ENCODE assay signal across 8 cellular contexts in genomic region chr10:60521974-60522405, GRCh38.
DNase-seq lines count a peak whose midpoint lies in the region; ATAC-seq, FAIRE-seq and TF ChIP-seq lines count a peak whose summit lies in the region.

No MANE protein-coding gene starts in this region.

- no peak overlapping the region for H3K4me3 ChIP-seq in neural cell (ENCODE audit: low read length)
- H3K4me3 ChIP-seq in HepG2 (replicated peaks in 1 of 3; ENCODE audit: insufficient read depth in 1 of 3, low read depth in 2 of 3, low read length in 3 of 3) = no peak overlapping the region

- WGBS in HepG2 (ENCODE audit: low lambda C conversion rate) = 39% methylated on average over 2 of the region's 3 CpGs

- H3K27ac ChIP-seq in cingulate gyrus (ENCODE audit: low read depth, low read length) (peak overlapping the region; percentile 77), neural cell (ENCODE audit: low read length) (peak overlapping the region; percentile 55), HepG2 (ENCODE audit: extremely low read length, insufficient read depth, low read length) (no peak overlapping the region)

- CTCF ChIA-PET in HepG2 (lab: Yijun Ruan, JAX; ENCODE audit: low intra/inter-chr PET ratio, low total read pairs) = no interaction called here

- no peak for TF ChIP-seq EP300 in neural cell (conservative IDR thresholded peaks at IDR 0.05; ENCODE audit: poor library complexity, severe bottlenecking)
- no peak for TF ChIP-seq EP300 in HepG2 (IDR thresholded peaks at IDR 0.05; ENCODE audit: low read depth in 2 of 2, low read length in 2 of 2)
- TF ChIP-seq EP300 in HepG2 (CRISPR knock-in tag; IDR thresholded peaks at IDR 0.05; ENCODE audit: borderline replicate concordance) = no peak

- DNase-seq in NCI-H345 (lab: John Stamatoyannopoulos, UW) = peak; percentile 62
- no peak for DNase-seq in NCI-H345 treated with DMSO at 0.1 percent for 48 hours (lab: John Stamatoyannopoulos, UW; ENCODE audit: unreplicated experiment)
- DNase-seq in NCI-H1105 (lab: John Stamatoyannopoulos, UW) = peak; percentile 20
- no peak for DNase-seq in HepG2 (ENCODE audit: low spot score)
- DNase-seq in NCI-H446 treated with DMSO at 0.1 percent for 48 hours (lab: John Stamatoyannopoulos, UW) = no peak
- DNase-seq in NCI-H510A (lab: John Stamatoyannopoulos, UW) = no peak

- POLR2A ChIA-PET in HepG2 (lab: Yijun Ruan, JAX) = no interaction called here

- H3K9me2 ChIP-seq in neural cell (ENCODE audit: insufficient read depth, low read length) = no peaks in the 10 kb centered on the region

- no peaks in the 10 kb centered on the region for H3K27me3 ChIP-seq in neural cell (ENCODE audit: insufficient read depth, low read depth, low read length)
- H3K27me3 ChIP-seq in HepG2 (ENCODE audit: control insufficient read depth in 1 of 2, insufficient read depth in 2 of 2, low read length in 2 of 2) = no peaks in the 10 kb centered on the region

- H3K4me2 ChIP-seq in neural cell (ENCODE audit: low read length) (no peak overlapping the region), HepG2 (ENCODE audit: low read depth, low read length) (no peak overlapping the region)

- no peaks in the 10 kb centered on the region for H3F3A ChIP-seq in neural cell (ENCODE audit: insufficient read depth, low read length, poor library complexity, severe bottlenecking)

- TF ChIP-seq POLR2A in HepG2 (IDR thresholded peaks at IDR 0.05; ENCODE audit: insufficient read depth in 1 of 2, low read depth in 2 of 2, low read length in 2 of 2) = no peak

- no peak for ATAC-seq in HepG2

- TF ChIP-seq RAD21 in neural cell (conservative IDR thresholded peaks at IDR 0.05) (no peak), HepG2 (CRISPR knock-in tag; IDR thresholded peaks at IDR 0.05) (no peak)

- no peak overlapping the region for H2AFZ ChIP-seq in neural cell (ENCODE audit: low read depth, low read length)
- H2AFZ ChIP-seq in HepG2 (ENCODE audit: low read length) = no peak overlapping the region

- H4K20me1 ChIP-seq in neural cell (ENCODE audit: insufficient read depth) (peaks cover 15% of the 10 kb centered on the region), HepG2 (ENCODE audit: insufficient read depth, low read length) (no peaks in the 10 kb centered on the region)

- TF ChIP-seq CTCF in neural cell (IDR thresholded peaks at IDR 0.05; ENCODE audit: poor library complexity, severe bottlenecking) = no peak
- no peak for TF ChIP-seq CTCF in HepG2 (CRISPR knock-in tag; IDR thresholded peaks at IDR 0.05)

- H3K9ac ChIP-seq in neural cell (ENCODE audit: low read length) (no peak overlapping the region), HepG2 (ENCODE audit: insufficient read depth, low read depth, low read length) (no peak overlapping the region)

- no peaks in the 10 kb centered on the region for H3K4me1 ChIP-seq in HepG2 (ENCODE audit: insufficient read depth, low read length)

- H3K36me3 ChIP-seq in neural cell (ENCODE audit: insufficient read depth, low read length) (no peaks in the 10 kb centered on the region), HepG2 (replicated peaks in 1 of 2; ENCODE audit: control insufficient read depth in 1 of 2, insufficient read depth in 2 of 2, low read length in 2 of 2) (no peaks in the 10 kb centered on the region)

- in situ Hi-C loops in HepG2 (cut with HindIII; ENCODE audit: extremely low pct_ligation_motif_present, low pct_unique_long_range_greater_than_20kb) = no loop called here

- BruUV-seq in HepG2 (replicated peaks; lab: Mats Ljungman, UMichigan) = no TSS peak

- H3K79me2 ChIP-seq in neural cell (replicated peaks; ENCODE audit: insufficient read depth, low read length) (peaks cover 42% of the 10 kb centered on the region), HepG2 (ENCODE audit: insufficient read depth, low read length) (no peaks in the 10 kb centered on the region)

- FAIRE-seq in HepG2 (lab: Jason Lieb, UNC) = no peak

- H3K9me3 ChIP-seq in neural cell (ENCODE audit: low read length) (no peaks in the 10 kb centered on the region), HepG2 (ENCODE audit: low read length) (no peaks in the 10 kb centered on the region)

- intact Hi-C loops in HepG2 (cut with micrococcal nuclease; ENCODE audit: unreplicated experiment) = no loop called here

TF ChIP-seq in neural cell, 6 proteins besides CTCF, POLR2A, EP300 and RAD21:
- TF ChIP-seq POLR2AphosphoS5 (IDR thresholded peaks at IDR 0.05) (peak; percentile 59), TAF1 (IDR thresholded peaks at IDR 0.05; ENCODE audit: low read depth) (no peak)

TF ChIP-seq in HepG2, 621 proteins besides CTCF, POLR2A, EP300 and RAD21 (continues in another document):
- no peak for TF ChIP-seq NCOA5 (CRISPR knock-in tag; IDR thresholded peaks at IDR 0.05)
- no peak for TF ChIP-seq ZNF451 (CRISPR knock-in tag; IDR thresholded peaks at IDR 0.05)
- no peak for TF ChIP-seq PHF5A (CRISPR knock-in tag; IDR thresholded peaks at IDR 0.05; ENCODE audit: low read depth, unreplicated experiment)
- no peak for TF ChIP-seq YY1 (IDR thresholded peaks at IDR 0.05; ENCODE audit: insufficient read depth, insufficient replicate concordance, low read depth, low read length)
- no peak for TF ChIP-seq ZNF644 (CRISPR knock-in tag; IDR thresholded peaks at IDR 0.05; ENCODE audit: low read depth)
- TF ChIP-seq NFIC (IDR thresholded peaks at IDR 0.05; ENCODE audit: low read length) = no peak
- TF ChIP-seq NFYB (CRISPR knock-in tag; IDR thresholded peaks at IDR 0.05) = no peak
- no peak for TF ChIP-seq ZFP1 (CRISPR knock-in tag; IDR thresholded peaks at IDR 0.05)
- TF ChIP-seq, protein P1, sequence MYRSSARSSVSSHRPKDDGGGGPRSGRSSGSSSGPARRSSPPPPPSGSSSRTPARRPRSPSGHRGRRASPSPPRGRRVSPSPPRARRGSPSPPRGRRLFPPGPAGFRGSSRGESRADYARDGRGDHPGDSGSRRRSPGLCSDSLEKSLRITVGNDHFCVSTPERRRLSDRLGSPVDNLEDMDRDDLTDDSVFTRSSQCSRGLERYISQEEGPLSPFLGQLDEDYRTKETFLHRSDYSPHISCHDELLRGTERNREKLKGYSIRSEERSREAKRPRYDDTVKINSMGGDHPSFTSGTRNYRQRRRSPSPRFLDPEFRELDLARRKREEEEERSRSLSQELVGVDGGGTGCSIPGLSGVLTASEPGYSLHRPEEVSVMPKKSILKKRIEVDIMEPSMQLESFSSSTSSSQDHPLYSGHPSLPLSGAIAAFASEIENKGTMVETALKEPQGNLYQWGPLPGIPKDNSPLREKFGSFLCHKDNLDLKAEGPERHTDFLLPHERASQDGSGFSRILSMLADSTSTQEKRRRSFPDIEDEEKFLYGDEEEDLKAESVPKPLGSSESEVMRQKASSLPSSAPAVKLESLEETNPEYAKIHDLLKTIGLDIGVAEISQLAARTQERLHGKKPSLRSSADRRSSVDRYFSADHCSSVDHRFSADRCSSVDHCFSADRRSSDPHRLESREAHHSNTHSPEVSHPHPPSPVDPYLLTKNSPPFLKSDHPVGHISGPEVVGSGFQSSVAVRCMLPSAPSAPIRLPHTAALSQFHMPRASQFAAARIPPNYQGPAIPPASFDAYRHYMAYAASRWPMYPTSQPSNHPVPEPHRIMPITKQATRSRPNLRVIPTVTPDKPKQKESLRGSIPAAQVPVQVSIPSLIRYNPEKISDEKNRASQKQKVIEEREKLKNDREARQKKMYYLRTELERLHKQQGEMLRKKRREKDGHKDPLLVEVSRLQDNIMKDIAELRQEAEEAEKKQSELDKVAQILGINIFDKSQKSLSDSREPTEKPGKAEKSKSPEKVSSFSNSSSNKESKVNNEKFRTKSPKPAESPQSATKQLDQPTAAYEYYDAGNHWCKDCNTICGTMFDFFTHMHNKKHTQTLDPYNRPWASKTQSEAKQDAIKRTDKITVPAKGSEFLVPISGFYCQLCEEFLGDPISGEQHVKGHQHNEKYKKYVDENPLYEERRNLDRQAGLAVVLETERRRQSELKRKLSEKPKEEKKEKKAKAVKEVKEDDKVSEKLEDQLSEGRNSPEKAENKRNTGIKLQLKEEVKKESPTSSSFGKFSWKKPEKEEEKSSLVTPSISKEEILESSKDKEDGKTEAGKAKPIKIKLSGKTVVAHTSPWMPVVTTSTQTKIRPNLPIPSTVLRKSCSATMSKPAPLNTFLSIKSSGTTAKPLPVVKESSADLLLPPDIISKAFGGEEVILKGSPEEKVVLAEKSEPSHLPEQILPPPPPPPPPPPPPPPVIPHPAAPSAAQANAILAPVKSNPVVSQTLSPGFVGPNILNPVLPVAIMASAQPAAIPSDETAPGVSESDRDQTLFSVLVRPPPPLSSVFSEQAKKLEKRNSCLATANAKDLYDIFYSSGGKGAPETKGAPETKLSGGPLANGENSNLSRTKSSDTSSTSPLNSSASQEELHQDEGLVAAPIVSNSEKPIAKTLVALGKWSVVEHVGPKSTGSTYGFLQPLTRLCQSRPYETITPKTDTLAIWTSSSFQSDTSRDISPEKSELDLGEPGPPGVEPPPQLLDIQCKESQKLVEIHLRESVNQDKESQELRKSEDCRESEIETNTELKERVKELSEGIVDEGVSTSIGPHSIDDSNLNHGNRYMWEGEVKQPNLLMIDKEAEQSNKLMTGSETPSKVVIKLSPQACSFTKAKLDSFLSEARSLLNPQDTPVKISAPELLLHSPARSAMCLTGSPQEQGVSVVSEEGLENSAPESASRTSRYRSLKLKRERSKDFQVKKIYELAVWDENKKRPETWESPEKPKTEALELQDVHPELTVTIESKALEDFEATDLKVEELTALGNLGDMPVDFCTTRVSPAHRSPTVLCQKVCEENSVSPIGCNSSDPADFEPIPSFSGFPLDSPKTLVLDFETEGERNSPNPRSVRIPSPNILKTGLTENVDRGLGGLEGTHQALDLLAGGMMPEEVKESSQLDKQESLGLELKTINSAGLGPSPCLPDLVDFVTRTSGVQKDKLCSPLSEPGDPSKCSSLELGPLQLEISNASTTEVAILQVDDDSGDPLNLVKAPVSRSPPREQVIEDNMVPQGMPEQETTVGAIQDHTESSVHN (CRISPR knock-in tag; IDR thresholded peaks at IDR 0.05) = no peak
- no peak for TF ChIP-seq KLF11 (CRISPR knock-in tag; IDR thresholded peaks at IDR 0.05)
- TF ChIP-seq ZBTB21 (CRISPR knock-in tag; IDR thresholded peaks at IDR 0.05) = no peak
- no peak for TF ChIP-seq ZNF343 (CRISPR knock-in tag; IDR thresholded peaks at IDR 0.05)
- no peak for TF ChIP-seq ZNF670 (CRISPR knock-in tag; IDR thresholded peaks at IDR 0.05; ENCODE audit: borderline replicate concordance)
- TF ChIP-seq ZNF138 (CRISPR knock-in tag; IDR thresholded peaks at IDR 0.05; ENCODE audit: low read depth) = no peak
- no peak for TF ChIP-seq MED1 (CRISPR knock-in tag; IDR thresholded peaks at IDR 0.05)
- TF ChIP-seq ZFP36 (IDR thresholded peaks at IDR 0.05; ENCODE audit: borderline replicate concordance, low read depth, low read length, partially characterized antibody) = no peak

Comparison
In these comparisons a context has a peak if more than half of its experiments do, and no peak if none do; other contexts are left out.
1. DNase-seq: peak in NCI-H345 (single experiment) and NCI-H1105 (single experiment); none in NCI-H345 treated with DMSO at 0.1 percent for 48 hours (single experiment), HepG2 (single experiment), NCI-H446 treated with DMSO at 0.1 percent for 48 hours (single experiment) and NCI-H510A (single experiment).